15 cellular contexts compared by ENCODE assay signal in genomic region chr21:35044770-35045538, GRCh38. TPM values are rescaled to one million over a fixed set of nuclear protein-coding genes. Genes with fewer than 3 reads are reported as not detected.
DNase-seq lines count a peak whose midpoint lies in the region; ATAC-seq and TF ChIP-seq lines count a peak whose summit lies in the region.
"Had no signal": no experiment of that assay in that cellular context is flagged by ENCODE, and none has a peak within 500 bp of the region (broad histone marks: within the 10 kb centered on the region; RNA-seq: fewer than 3 reads in every experiment).

No MANE protein-coding gene starts in this region.

- H2BK120ac ChIP-seq in mesendoderm (ENCODE audit: low read depth, low read length): no peak overlapping the region

- intact Hi-C loops in CD14-positive monocyte (cut with micrococcal nuclease) (loop anchor here (5.0 to 10.0 kb wide), 2 partner anchors 240 to 887 kb away; no protein-coding TSS in a partner anchor), tibial artery (cut with DNase I; ENCODE audit: low total_unique reads) (loop anchor here (5.0 kb wide), 1 partner anchor 1562 kb away; no protein-coding TSS in a partner anchor)

- no peaks in the 10 kb centered on the region for H3K79me2 ChIP-seq in mesendoderm (ENCODE audit: control insufficient read depth, insufficient read depth, low read length)

- CTCF ChIA-PET in activated CD4-positive, alpha-beta memory T cell treated with anti-CD3 and anti-CD28 coated beads, Interleukin-2, amount 10 ng/mL, durations not matched to agents 7 days and 5 days (lab: Charles Lee): interaction anchor here (1.5 to 9.9 kb wide), 5 partner anchors 19 to 356 kb away, joined by 3 to 161 read pairs (median 9); no protein-coding TSS in a partner anchor

- H3K56ac ChIP-seq in mesendoderm (ENCODE audit: low read length): no peak overlapping the region

- H4K5ac ChIP-seq in mesendoderm (ENCODE audit: low read length): no peak overlapping the region

- H3K9ac ChIP-seq in mesendoderm (ENCODE audit: low read length): no peak overlapping the region

- H3K27me3 ChIP-seq in tibial artery (no peaks in the 10 kb centered on the region), mesendoderm (ENCODE audit: insufficient read depth, low read length, poor library complexity) (no peaks in the 10 kb centered on the region)

- no peak overlapping the region for H3K4ac ChIP-seq in mesendoderm (ENCODE audit: low read depth, low read length)

- no peak overlapping the region for H2BK5ac ChIP-seq in mesendoderm (ENCODE audit: low read length)

- H3K9me3 Mint-ChIP-seq in CD14-positive monocyte: no peaks in the 10 kb centered on the region
- no peaks in the 10 kb centered on the region for H3K9me3 Mint-ChIP-seq in activated CD4-positive, alpha-beta memory T cell treated with anti-CD3 and anti-CD28 coated beads, Interleukin-2, amount 10 ng/mL, durations not matched to agents 7 days and 5 days
- no peaks in the 10 kb centered on the region for H3K9me3 Mint-ChIP-seq in memory B cell
- H3K9me3 Mint-ChIP-seq: WTC11 had no signal

- H3K27me3 Mint-ChIP-seq in CD14-positive monocyte (ENCODE audit: low read depth in 3 of 3) (peaks cover 0 to 6% (median 0%) of the 10 kb centered on the region in 3 donors), memory B cell (no peaks in the 10 kb centered on the region)
- no peaks in the 10 kb centered on the region for H3K27me3 Mint-ChIP-seq in activated CD4-positive, alpha-beta memory T cell treated with anti-CD3 and anti-CD28 coated beads, Interleukin-2, amount 10 ng/mL, durations not matched to agents 7 days and 5 days

- H3K36me3 Mint-ChIP-seq in CD14-positive monocyte: peaks cover 43 to 45% of the 10 kb centered on the region in 2 donors
- peaks cover 74% of the 10 kb centered on the region for H3K36me3 Mint-ChIP-seq in activated CD4-positive, alpha-beta memory T cell treated with anti-CD3 and anti-CD28 coated beads, Interleukin-2, amount 10 ng/mL, durations not matched to agents 7 days and 5 days (ENCODE audit: low read depth)
- H3K36me3 Mint-ChIP-seq in memory B cell: peaks cover 9% of the 10 kb centered on the region
- H3K36me3 Mint-ChIP-seq: WTC11 had no signal

- DNase-seq in CD14-positive monocyte (ENCODE audit: low spot score) (no peak), memory B cell (ENCODE audit: low spot score in 2 of 2) (no peak), dedifferentiated amniotic fluid mesenchymal stem cell (ENCODE audit: extremely low spot score) (no peak), tibial artery (no peak), mesendoderm (no peak), SW 1271 (lab: John Stamatoyannopoulos, UW) (no peak)
- DNase-seq in activated CD4-positive, alpha-beta memory T cell treated with anti-CD3 and anti-CD28 coated beads, Interleukin-2, amount 10 ng/mL, durations not matched to agents 7 days and 5 days: no peak
- DNase-seq: amygdala, foreskin melanocyte, NCI-H1105, SHP77 had no signal

- H3K4me3 ChIP-seq in tibial artery (no peak overlapping the region), mesendoderm (ENCODE audit: low read length) (no peak overlapping the region)

- H3K4me3 Mint-ChIP-seq in CD14-positive monocyte: peak overlapping the region in 1 of 2 donors; percentile 98
- peak overlapping the region; percentile 91 for H3K4me3 Mint-ChIP-seq in activated CD4-positive, alpha-beta memory T cell treated with anti-CD3 and anti-CD28 coated beads, Interleukin-2, amount 10 ng/mL, durations not matched to agents 7 days and 5 days
- H3K4me3 Mint-ChIP-seq in memory B cell: peak overlapping the region; percentile 42
- H3K4me3 Mint-ChIP-seq: WTC11 had no signal

- no peak overlapping the region for H2AK5ac ChIP-seq in mesendoderm (ENCODE audit: low read length)

- WGBS in mesendoderm (ENCODE audit: extremely low coverage, insufficient coverage, low lambda C conversion rate): no CpG with 5 or more reads among the region's 8 CpGs

- POLR2A ChIA-PET in activated CD4-positive, alpha-beta memory T cell treated with anti-CD3 and anti-CD28 coated beads, Interleukin-2, amount 10 ng/mL, durations not matched to agents 7 days and 5 days (lab: Charles Lee): interaction anchor here (0.8 to 18.0 kb wide), 12 partner anchors 10 to 238 kb away, joined by 3 to 623 read pairs (median 31); no protein-coding TSS in a partner anchor

- H3K4me1 Mint-ChIP-seq in CD14-positive monocyte (peaks cover 78% of the 10 kb centered on the region), memory B cell (peaks cover 68% of the 10 kb centered on the region)
- peaks cover 75% of the 10 kb centered on the region for H3K4me1 Mint-ChIP-seq in activated CD4-positive, alpha-beta memory T cell treated with anti-CD3 and anti-CD28 coated beads, Interleukin-2, amount 10 ng/mL, durations not matched to agents 7 days and 5 days

- peak; percentile 20 for ATAC-seq in HG03175 (IDR thresholded peaks at IDR 0.05; ENCODE audit: unreplicated experiment)
- no peak for ATAC-seq in memory B cell (ENCODE audit: low read depth)
- ATAC-seq: WTC11 had no signal

- peaks cover 0 to 35% (median 16%) of the 10 kb centered on the region in 4 donors for H3K4me1 ChIP-seq in tibial artery
- H3K4me1 ChIP-seq in mesendoderm (ENCODE audit: control insufficient read depth, low read depth, low read length): peaks cover 4% of the 10 kb centered on the region

- no peak for TF ChIP-seq CTCF in CD14-positive monocyte (IDR thresholded peaks at IDR 0.05)
- TF ChIP-seq CTCF in tibial artery (IDR thresholded peaks at IDR 0.05): no peak

- H3K79me1 ChIP-seq in mesendoderm (ENCODE audit: low read length): no peaks in the 10 kb centered on the region

- no peak overlapping the region for H3K18ac ChIP-seq in mesendoderm (ENCODE audit: low read length)

- H4K8ac ChIP-seq in mesendoderm (ENCODE audit: low read depth, low read length): no peak overlapping the region

- H3K9me3 ChIP-seq in tibial artery: no peaks in the 10 kb centered on the region

- H2BK15ac ChIP-seq in mesendoderm (replicated peaks; ENCODE audit: low read depth): no peak overlapping the region

- peak overlapping the region in 6 of 7 donors; percentile 11 to 99 (median 60) for H3K27ac Mint-ChIP-seq in CD14-positive monocyte
- peak overlapping the region; percentile 99 for H3K27ac Mint-ChIP-seq in activated CD4-positive, alpha-beta memory T cell treated with anti-CD3 and anti-CD28 coated beads, Interleukin-2, amount 10 ng/mL, durations not matched to agents 7 days and 5 days
- peak overlapping the region; percentile 89 for H3K27ac Mint-ChIP-seq in memory B cell
- H3K27ac Mint-ChIP-seq: WTC11 had no signal

- H3K4me2 ChIP-seq in mesendoderm (ENCODE audit: low read length): no peak overlapping the region

- H3K36me3 ChIP-seq in tibial artery: no peaks in the 10 kb centered on the region
- no peaks in the 10 kb centered on the region for H3K36me3 ChIP-seq in mesendoderm (ENCODE audit: control insufficient read depth, insufficient read depth, low read length)

- H3K23ac ChIP-seq in mesendoderm (ENCODE audit: low read length): no peak overlapping the region

- H3K27ac ChIP-seq in tibial artery (no peak overlapping the region), mesendoderm (ENCODE audit: low read depth, low read length) (no peak overlapping the region)
- H3K27ac ChIP-seq: C4-2B had no signal

RNA-seq across cellular contexts. Expression of gene RUNX1, which starts 4.1 kb away (rescaled TPM):
- 1 to 10 TPM; 6.2 to 8.7 TPM for polyA plus RNA-seq in CD14-positive monocyte
- total RNA-seq in activated CD4-positive, alpha-beta memory T cell treated with anti-CD3 and anti-CD28 coated beads, Interleukin-2, amount 10 ng/mL, durations not matched to agents 7 days and 5 days: 10 to 100 TPM; 53.0 to 56.3 TPM
- 1.1 TPM for polyA plus RNA-seq in mesendoderm (2013, experiment 1 of 2)
- 1.0 TPM for polyA plus RNA-seq in mesendoderm (2013, experiment 2 of 2)
- polyA plus RNA-seq: neural cell had no signal
